Comparison of ENCODE assay signal across 10 cellular contexts in the genomic region with DNA sequence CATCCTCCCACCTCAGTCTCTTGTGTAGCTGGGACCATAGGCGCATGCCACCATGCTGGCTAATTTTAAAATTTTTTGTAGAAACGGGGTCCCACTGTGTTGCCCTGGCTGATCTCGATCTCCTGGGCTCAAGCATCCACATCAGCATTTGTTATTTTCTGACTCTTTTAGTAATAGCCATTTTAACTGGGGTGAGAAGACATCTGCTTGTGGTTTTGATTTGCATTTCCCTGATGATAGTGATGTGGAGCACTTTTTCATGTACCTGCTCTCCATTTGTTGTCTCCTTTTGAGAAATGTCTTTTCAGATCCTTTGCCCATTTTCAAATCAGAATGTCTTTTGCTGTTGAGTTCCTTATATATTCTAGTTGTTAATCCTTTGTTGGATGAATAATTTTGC. TPM values are rescaled to one million over a fixed set of nuclear protein-coding genes. Genes with fewer than 3 reads are reported as not detected.
DNase-seq lines count a peak whose midpoint lies in the region; ATAC-seq and TF ChIP-seq lines count a peak whose summit lies in the region.
"Had no signal": no experiment of that assay in that cellular context is flagged by ENCODE, and none has a peak within 500 bp of the region (broad histone marks: within the 10 kb centered on the region; RNA-seq: fewer than 3 reads in every experiment).

No MANE protein-coding gene starts in this region.

- H3K36me3 ChIP-seq in ascending aorta: no peaks in the 10 kb centered on the region
- H3K36me3 ChIP-seq: left lung had no signal

- CTCF ChIA-PET in activated CD4-positive, alpha-beta T cell treated with anti-CD3 and anti-CD28 coated beads, Interleukin-2, amount 10 ng/mL, durations not matched to agents 7 days and 5 days (lab: Charles Lee): interaction anchor here (1.1 to 2.0 kb wide), 3 partner anchors 18 to 69 kb away, joined by 3 to 8 read pairs (median 3); no protein-coding TSS in a partner anchor

- peak overlapping the region; percentile 94 for H3K27ac Mint-ChIP-seq in activated CD4-positive, alpha-beta T cell treated with anti-CD3 and anti-CD28 coated beads, Interleukin-2, amount 10 ng/mL, durations not matched to agents 7 days and 5 days
- H3K27ac Mint-ChIP-seq in stimulated activated naive B cell treated with anti-CD40 and anti-IgM and Interleukin-4, amounts not matched to agents 10 μg/mL and 1 μg/mL and 100 μg/mL, for 72 hours: peak overlapping the region; percentile 85
- peak overlapping the region in 2 of 7 donors; percentile 11 to 58 for H3K27ac Mint-ChIP-seq in CD14-positive monocyte

- no peaks in the 10 kb centered on the region for H3K9me3 ChIP-seq in ascending aorta
- H3K9me3 ChIP-seq: A549, left lung had no signal

- peak overlapping the region; percentile 64 for H3K4me3 Mint-ChIP-seq in activated CD4-positive, alpha-beta T cell treated with anti-CD3 and anti-CD28 coated beads, Interleukin-2, amount 10 ng/mL, durations not matched to agents 7 days and 5 days
- peak overlapping the region; percentile 47 to 71 for H3K4me3 Mint-ChIP-seq in stimulated activated naive B cell treated with anti-CD40 and anti-IgM and Interleukin-4, amounts not matched to agents 10 μg/mL and 1 μg/mL and 100 μg/mL, for 72 hours
- H3K4me3 Mint-ChIP-seq in CD14-positive monocyte: no peak overlapping the region

- intact Hi-C loops in CD14-positive monocyte (cut with micrococcal nuclease) (no loop called here), ascending aorta (cut with DNase I) (loop anchor here (5.0 kb wide), 1 partner anchor 63 kb away; no protein-coding TSS in a partner anchor)

- DNase-seq in activated CD4-positive, alpha-beta T cell treated with anti-CD3 and anti-CD28 coated beads, Interleukin-2, amount 10 ng/mL, durations not matched to agents 7 days and 5 days: no peak
- no peak for DNase-seq in activated CD4-positive, alpha-beta T cell treated with anti-CD3 and anti-CD28 coated beads for 48 hours
- DNase-seq in NCI-H526 (lab: John Stamatoyannopoulos, UW) (peak; percentile 23 to 43), cerebellar cortex (ENCODE audit: low spot score) (no peak), CD14-positive monocyte (ENCODE audit: low spot score) (no peak), ascending aorta (ENCODE audit: low spot score in 2 of 2) (no peak)
- DNase-seq in stimulated activated naive B cell treated with anti-CD40 and anti-IgM and Interleukin-4, amounts not matched to agents 10 μg/mL and 1 μg/mL and 100 μg/mL, for 72 hours: no peak
- DNase-seq: left lung had no signal

- TF ChIP-seq CTCF in CD14-positive monocyte (IDR thresholded peaks at IDR 0.05) (no peak), ascending aorta (IDR thresholded peaks at IDR 0.05) (no peak)

- H3K4me3 ChIP-seq in ascending aorta: no peak overlapping the region
- H3K4me3 ChIP-seq: A549, left lung had no signal

- no peaks in the 10 kb centered on the region for H3K27me3 Mint-ChIP-seq in activated CD4-positive, alpha-beta T cell treated with anti-CD3 and anti-CD28 coated beads, Interleukin-2, amount 10 ng/mL, durations not matched to agents 7 days and 5 days
- H3K27me3 Mint-ChIP-seq in stimulated activated naive B cell treated with anti-CD40 and anti-IgM and Interleukin-4, amounts not matched to agents 10 μg/mL and 1 μg/mL and 100 μg/mL, for 72 hours: no peaks in the 10 kb centered on the region
- H3K27me3 Mint-ChIP-seq in CD14-positive monocyte (ENCODE audit: low read depth in 3 of 3): peaks cover 0 to 1% (median 0%) of the 10 kb centered on the region in 3 donors

- H3K27me3 ChIP-seq in ascending aorta: no peaks in the 10 kb centered on the region
- H3K27me3 ChIP-seq: left lung had no signal

- H3K4me1 ChIP-seq in ascending aorta: peaks cover 3 to 13% of the 10 kb centered on the region in 2 donors

- no peak overlapping the region for H3K27ac ChIP-seq in ascending aorta
- H3K27ac ChIP-seq: A549, left lung had no signal

- peaks cover 2% of the 10 kb centered on the region for H3K9me3 Mint-ChIP-seq in activated CD4-positive, alpha-beta T cell treated with anti-CD3 and anti-CD28 coated beads, Interleukin-2, amount 10 ng/mL, durations not matched to agents 7 days and 5 days
- H3K9me3 Mint-ChIP-seq in stimulated activated naive B cell treated with anti-CD40 and anti-IgM and Interleukin-4, amounts not matched to agents 10 μg/mL and 1 μg/mL and 100 μg/mL, for 72 hours: no peaks in the 10 kb centered on the region
- peaks cover 0 to 7% (median 4%) of the 10 kb centered on the region in 7 donors for H3K9me3 Mint-ChIP-seq in CD14-positive monocyte

- peaks cover 57% of the 10 kb centered on the region for H3K4me1 Mint-ChIP-seq in activated CD4-positive, alpha-beta T cell treated with anti-CD3 and anti-CD28 coated beads, Interleukin-2, amount 10 ng/mL, durations not matched to agents 7 days and 5 days
- H3K4me1 Mint-ChIP-seq in stimulated activated naive B cell treated with anti-CD40 and anti-IgM and Interleukin-4, amounts not matched to agents 10 μg/mL and 1 μg/mL and 100 μg/mL, for 72 hours: peaks cover 35 to 63% of the 10 kb centered on the region in 2 donors
- H3K4me1 Mint-ChIP-seq in CD14-positive monocyte: peaks cover 9% of the 10 kb centered on the region

- H3K36me3 Mint-ChIP-seq in activated CD4-positive, alpha-beta T cell treated with anti-CD3 and anti-CD28 coated beads, Interleukin-2, amount 10 ng/mL, durations not matched to agents 7 days and 5 days (ENCODE audit: low read depth): peaks cover 28% of the 10 kb centered on the region
- peaks cover 10 to 17% of the 10 kb centered on the region in 2 donors for H3K36me3 Mint-ChIP-seq in stimulated activated naive B cell treated with anti-CD40 and anti-IgM and Interleukin-4, amounts not matched to agents 10 μg/mL and 1 μg/mL and 100 μg/mL, for 72 hours
- peaks cover 3 to 5% of the 10 kb centered on the region in 2 donors for H3K36me3 Mint-ChIP-seq in CD14-positive monocyte

- ATAC-seq in HG02623 (IDR thresholded peaks at IDR 0.05; ENCODE audit: unreplicated experiment): peak; percentile 66
- peak; percentile 62 to 68 for ATAC-seq in stimulated activated naive B cell treated with anti-CD40 and anti-IgM and Interleukin-4, amounts not matched to agents 10 μg/mL and 1 μg/mL and 100 μg/mL, for 72 hours (replicated peaks)
- ATAC-seq: A549 had no signal

- POLR2A ChIA-PET in activated CD4-positive, alpha-beta T cell treated with anti-CD3 and anti-CD28 coated beads, Interleukin-2, amount 10 ng/mL, durations not matched to agents 7 days and 5 days (lab: Charles Lee): interaction anchor here (0.6 to 0.7 kb wide), 2 partner anchors 620 to 763 kb away, joined by 3 read pairs; no protein-coding TSS in a partner anchor

RNA-seq across cellular contexts. Expression of gene TULP4, which starts 22.2 kb away (rescaled TPM):
- total RNA-seq in activated CD4-positive, alpha-beta T cell treated with anti-CD3 and anti-CD28 coated beads, Interleukin-2, amount 10 ng/mL, durations not matched to agents 7 days and 5 days: 10 to 100 TPM; 35.0 to 36.3 TPM
- 10 to 100 TPM in 1 of 2 donors, 1 to 10 TPM in 1; 6.5 to 10.6 TPM for polyA plus RNA-seq in CD14-positive monocyte
- 18.5 TPM for total RNA-seq in ascending aorta

Comparison
In these comparisons a context has a peak if more than half of its experiments do, and no peak if none do; other contexts are left out.
1. DNase-seq: peak in NCI-H526 (2 of 2); none in activated CD4-positive, alpha-beta T cell treated with anti-CD3 and anti-CD28 coated beads, Interleukin-2, amount 10 ng/mL, durations not matched to agents 7 days and 5 days (single experiment), activated CD4-positive, alpha-beta T cell treated with anti-CD3 and anti-CD28 coated beads for 48 hours (single experiment), stimulated activated naive B cell treated with anti-CD40 and anti-IgM and Interleukin-4, amounts not matched to agents 10 μg/mL and 1 μg/mL and 100 μg/mL, for 72 hours (single experiment), cerebellar cortex (single experiment), CD14-positive monocyte (single experiment) and ascending aorta (0 of 2).
2. H3K4me3 Mint-ChIP-seq: peak in activated CD4-positive, alpha-beta T cell treated with anti-CD3 and anti-CD28 coated beads, Interleukin-2, amount 10 ng/mL, durations not matched to agents 7 days and 5 days (single experiment) and stimulated activated naive B cell treated with anti-CD40 and anti-IgM and Interleukin-4, amounts not matched to agents 10 μg/mL and 1 μg/mL and 100 μg/mL, for 72 hours (2 of 2); none in CD14-positive monocyte (0 of 2).